ENCODE assay signal across 8 cellular contexts in genomic region chr7:30505174-30505697, GRCh38. TPM values are rescaled to one million over a fixed set of nuclear protein-coding genes. Genes with fewer than 3 reads are reported as not detected.
DNase-seq lines count a peak whose midpoint lies in the region; ATAC-seq, FAIRE-seq and TF ChIP-seq lines count a peak whose summit lies in the region.

No MANE protein-coding gene starts in this region.

- H3K4me2 ChIP-seq in DND-41 (ENCODE audit: insufficient read depth, low read length), result peak overlapping the region; percentile 70
- peak overlapping the region; percentile 88 for H3K4me2 ChIP-seq in HepG2 (ENCODE audit: low read depth, low read length)

- H3K27ac Mint-ChIP-seq in activated naive CD8-positive, alpha-beta T cell treated with anti-CD3 and anti-CD28 coated beads, Interleukin-2, amount 10 ng/mL, durations not matched to agents 7 days and 5 days, result peak overlapping the region; percentile 94

- in situ Hi-C loops in HepG2 (cut with HindIII; ENCODE audit: extremely low pct_ligation_motif_present, low pct_unique_long_range_greater_than_20kb), result no loop called here

- H2AFZ ChIP-seq in DND-41 (ENCODE audit: low read depth, low read length) (peak overlapping the region; percentile 85), HepG2 (ENCODE audit: low read length) (no peak overlapping the region)

- peak overlapping the region; percentile 32 to 93 for H3K4me3 ChIP-seq in DND-41 (ENCODE audit: low read depth in 1 of 2, low read length in 2 of 2)
- peak overlapping the region; percentile 54 to 86 (median 82) for H3K4me3 ChIP-seq in HepG2 (replicated peaks in 1 of 3; ENCODE audit: insufficient read depth in 1 of 3, low read depth in 2 of 3, low read length in 3 of 3)
- peak overlapping the region; percentile 47 to 82 (median 78) for H3K4me3 ChIP-seq in tibial nerve

- H4K20me1 ChIP-seq in DND-41 (ENCODE audit: insufficient read depth, low read length), result peaks cover 9% of the 10 kb centered on the region; the same call in 1 of the 2 replicates
- no peaks in the 10 kb centered on the region for H4K20me1 ChIP-seq in HepG2 (ENCODE audit: insufficient read depth, low read length)

- peaks cover 41% of the 10 kb centered on the region for H3K4me1 ChIP-seq in DND-41 (ENCODE audit: insufficient read depth, low read length)
- peaks cover 40% of the 10 kb centered on the region for H3K4me1 ChIP-seq in HepG2 (ENCODE audit: insufficient read depth, low read length)
- peaks cover 0 to 31% (median 7%) of the 10 kb centered on the region in 4 donors for H3K4me1 ChIP-seq in tibial nerve

- H3K9me3 Mint-ChIP-seq in activated naive CD8-positive, alpha-beta T cell treated with anti-CD3 and anti-CD28 coated beads, Interleukin-2, amount 10 ng/mL, durations not matched to agents 7 days and 5 days, result peaks cover 5% of the 10 kb centered on the region

- no peaks in the 10 kb centered on the region for H3K27me3 ChIP-seq in DND-41 (ENCODE audit: insufficient read depth, low read length, poor library complexity)
- H3K27me3 ChIP-seq in HepG2 (ENCODE audit: control insufficient read depth in 1 of 2, insufficient read depth in 2 of 2, low read length in 2 of 2), result no peaks in the 10 kb centered on the region
- no peaks in the 10 kb centered on the region for H3K27me3 ChIP-seq in tibial nerve

- H3K27me3 Mint-ChIP-seq in activated naive CD8-positive, alpha-beta T cell treated with anti-CD3 and anti-CD28 coated beads, Interleukin-2, amount 10 ng/mL, durations not matched to agents 7 days and 5 days, result no peaks in the 10 kb centered on the region

- POLR2A ChIA-PET in activated naive CD8-positive, alpha-beta T cell treated with anti-CD3 and anti-CD28 coated beads, Interleukin-2, amount 10 ng/mL, durations not matched to agents 7 days and 5 days (lab: Charles Lee), result interaction anchor here (1.2 kb wide), 1 partner anchor 27 kb away, joined by 7 read pairs; the partner anchor contains the start of gene NOD1
- POLR2A ChIA-PET in HepG2 (lab: Yijun Ruan, JAX), result no interaction called here

- no peak for TF ChIP-seq EP300 in HepG2 (IDR thresholded peaks at IDR 0.05; ENCODE audit: low read depth in 2 of 2, low read length in 2 of 2)
- TF ChIP-seq EP300 in HepG2 (CRISPR knock-in tag; IDR thresholded peaks at IDR 0.05; ENCODE audit: borderline replicate concordance), result 0 out of 2 replicates have a peak, but pooled peaks have one; percentile 1
- TF ChIP-seq EP300 in tibial nerve (IDR thresholded peaks at IDR 0.05), result no peak

- peaks cover 18% of the 10 kb centered on the region for H3K36me3 Mint-ChIP-seq in activated naive CD8-positive, alpha-beta T cell treated with anti-CD3 and anti-CD28 coated beads, Interleukin-2, amount 10 ng/mL, durations not matched to agents 7 days and 5 days

- peak; percentile 21 for ATAC-seq in DND-41 (ENCODE audit: insufficient read depth, low read depth)
- ATAC-seq in HG03039 (IDR thresholded peaks at IDR 0.05; ENCODE audit: unreplicated experiment), result peak; percentile 12
- no peak for ATAC-seq in activated naive CD8-positive, alpha-beta T cell treated with anti-CD3 and anti-CD28 coated beads, Interleukin-2, amount 10 ng/mL, durations not matched to agents 7 days and 5 days (ENCODE audit: low read depth)
- peak; percentile 43 for ATAC-seq in HepG2
- no peak for ATAC-seq in HG03442 (IDR thresholded peaks at IDR 0.05; ENCODE audit: unreplicated experiment)
- ATAC-seq in GM18909 (IDR thresholded peaks at IDR 0.05; ENCODE audit: poor library complexity, unreplicated experiment), result no peak

- peak overlapping the region; percentile 92 for H3K9ac ChIP-seq in DND-41 (ENCODE audit: low read depth, low read length)
- H3K9ac ChIP-seq in HepG2 (ENCODE audit: insufficient read depth, low read depth, low read length), result peak overlapping the region; percentile 85

- peak; percentile 17; the same call in 1 of the 2 replicates for TF ChIP-seq RAD21 in HepG2 (CRISPR knock-in tag; IDR thresholded peaks at IDR 0.05)

- no peak for TF ChIP-seq POLR2A in HepG2 (IDR thresholded peaks at IDR 0.05; ENCODE audit: insufficient read depth in 1 of 2, low read depth in 2 of 2, low read length in 2 of 2)
- TF ChIP-seq POLR2A in tibial nerve (IDR thresholded peaks at IDR 0.05), result no peak

- peaks cover 42% of the 10 kb centered on the region for H3K79me2 ChIP-seq in DND-41 (ENCODE audit: insufficient read depth, low read length)
- peaks cover 41% of the 10 kb centered on the region for H3K79me2 ChIP-seq in HepG2 (ENCODE audit: insufficient read depth, low read length)

- peaks cover 38% of the 10 kb centered on the region for H3K4me1 Mint-ChIP-seq in activated naive CD8-positive, alpha-beta T cell treated with anti-CD3 and anti-CD28 coated beads, Interleukin-2, amount 10 ng/mL, durations not matched to agents 7 days and 5 days

- H3K36me3 ChIP-seq in DND-41 (ENCODE audit: insufficient read depth, low read length) (peaks cover 8% of the 10 kb centered on the region), HepG2 (replicated peaks in 1 of 2; ENCODE audit: control insufficient read depth in 1 of 2, insufficient read depth in 2 of 2, low read length in 2 of 2) (no peaks in the 10 kb centered on the region), tibial nerve (no peaks in the 10 kb centered on the region)

- no peak for DNase-seq in DND-41
- no peak for DNase-seq in activated naive CD8-positive, alpha-beta T cell treated with anti-CD3 and anti-CD28 coated beads, Interleukin-2, amount 10 ng/mL, durations not matched to agents 7 days and 5 days
- no peak for DNase-seq in HepG2 (ENCODE audit: low spot score)
- DNase-seq in tibial nerve (ENCODE audit: low spot score in 2 of 2), result no peak
- no peak for DNase-seq in kidney tubule cell (ENCODE audit: low spot score)

- H3K9me3 ChIP-seq in DND-41 (ENCODE audit: insufficient read depth, low read length, severe bottlenecking), result peaks cover 2% of the 10 kb centered on the region
- no peaks in the 10 kb centered on the region for H3K9me3 ChIP-seq in HepG2 (ENCODE audit: low read length)
- no peaks in the 10 kb centered on the region for H3K9me3 ChIP-seq in tibial nerve

- BruUV-seq in HepG2 (replicated peaks; lab: Mats Ljungman, UMichigan), result TSS peak; percentile 95

- CTCF ChIA-PET in HepG2 (lab: Yijun Ruan, JAX; ENCODE audit: low intra/inter-chr PET ratio, low total read pairs), result no interaction called here

- TF ChIP-seq CTCF in DND-41 (IDR thresholded peaks at IDR 0.05; ENCODE audit: borderline replicate concordance, extremely low read depth, low read length, poor library complexity, severe bottlenecking) (no peak), HepG2 (CRISPR knock-in tag; IDR thresholded peaks at IDR 0.05) (peak; percentile 23; the same call in 1 of the 2 replicates), tibial nerve (IDR thresholded peaks at IDR 0.05) (peak in 1 of 5 experiments; percentile 20)

- intact Hi-C loops in HepG2 (cut with micrococcal nuclease; ENCODE audit: unreplicated experiment), result no loop called here

- 4% methylated on average over 8 of the region's 19 CpGs for WGBS in HepG2 (ENCODE audit: low lambda C conversion rate)
- WGBS in tibial nerve, 2 donors, result 14 to 23% methylated on average over 16 to 19 of the region's 19 CpGs

- H3K27ac ChIP-seq in DND-41 (ENCODE audit: low read length), result peak overlapping the region; percentile 79
- peak overlapping the region; percentile 57 for H3K27ac ChIP-seq in HepG2 (ENCODE audit: extremely low read length, insufficient read depth, low read length)
- H3K27ac ChIP-seq in tibial nerve, result peak overlapping the region; percentile 81 to 95 (median 89)

- FAIRE-seq in HepG2 (lab: Jason Lieb, UNC), result no peak

- peak overlapping the region; percentile 92 for H3K4me3 Mint-ChIP-seq in activated naive CD8-positive, alpha-beta T cell treated with anti-CD3 and anti-CD28 coated beads, Interleukin-2, amount 10 ng/mL, durations not matched to agents 7 days and 5 days

RNA-seq across cellular contexts. Expression of gene GGCT, which starts 0.6 kb away (rescaled TPM):
- total RNA-seq in activated naive CD8-positive, alpha-beta T cell treated with anti-CD3 and anti-CD28 coated beads, Interleukin-2, amount 10 ng/mL, durations not matched to agents 7 days and 5 days, result 10 to 100 TPM; 40.2 to 42.7 TPM
- total RNA-seq in HepG2 (2016; rRNA removed; fragmentation: Illumina TruSeq; extraction: Trizol) (78.3 and 100 TPM in 2 replicates), tibial nerve (10 to 100 TPM; 12.2 to 39.6 (median 29.6) TPM)
- total RNA-seq in HepG2 (2016; cell fraction: cytosol; rRNA removed; fragmentation: Illumina TruSeq; extraction: Trizol; ENCODE audit: low read depth), result 39.7 and 45.3 TPM in 2 replicates
- total RNA-seq in HepG2 (2016; cell fraction: insoluble cytoplasmic fraction; rRNA removed; fragmentation: Illumina TruSeq; extraction: Trizol), result 82.1 and 105 TPM in 2 replicates
- total RNA-seq in HepG2 (2016; cell fraction: membrane; rRNA removed; fragmentation: Illumina TruSeq; extraction: Trizol), result 67.8 and 73.9 TPM in 2 replicates
- total RNA-seq in HepG2 (2016; cell fraction: nucleus; rRNA removed; fragmentation: Illumina TruSeq; extraction: Trizol), result 32.3 and 39.6 TPM in 2 replicates
- polyA plus RNA-seq in HepG2 (2011; rRNA removed), result 14.0 and 19.5 TPM in 2 replicates
- polyA plus RNA-seq in HepG2 (2011; cell fraction: cytosol; rRNA removed), result 11.4 and 15.5 TPM in 2 replicates
- 4.5 and 4.6 TPM in 2 replicates for polyA plus RNA-seq in HepG2 (2011; cell fraction: nucleus; rRNA removed)
- polyA plus RNA-seq in HepG2 (2012), result 24.6 and 36.2 TPM in 2 replicates
- polyA plus RNA-seq in HepG2 (2016; cell fraction: cytosol; fragmentation: Illumina TruSeq; extraction: Trizol; ENCODE audit: low read depth), result 46.7 and 63.3 TPM in 2 replicates
- polyA plus RNA-seq in HepG2 (2016; cell fraction: insoluble cytoplasmic fraction; fragmentation: Illumina TruSeq; extraction: Trizol; ENCODE audit: low read depth), result 121 TPM in 2 replicates
- polyA plus RNA-seq in HepG2 (2016; cell fraction: membrane; fragmentation: Illumina TruSeq; extraction: Trizol; ENCODE audit: low read depth), result 69.8 and 73.0 TPM in 2 replicates
- 58.4 and 59.1 TPM in 2 replicates for polyA plus RNA-seq in HepG2 (2016; cell fraction: nucleus; fragmentation: Illumina TruSeq; extraction: Trizol; ENCODE audit: insufficient read depth, low read depth)
- 8.0 and 33.3 TPM in 2 replicates for polyA minus RNA-seq in HepG2 (2011; rRNA and poly(A)+ RNA removed; ENCODE audit: low replicate concordance)
- 5.6 and 6.7 TPM in 2 replicates for polyA minus RNA-seq in HepG2 (2011; cell fraction: cytosol; rRNA and poly(A)+ RNA removed)
- 5.8 and 6.7 TPM in 2 replicates for polyA minus RNA-seq in HepG2 (2011; cell fraction: nucleus; rRNA and poly(A)+ RNA removed)

RNA-seq across cellular contexts. Expression of gene NOD1, which starts 26.7 kb away (rescaled TPM):
- 10 to 100 TPM; 26.8 to 28.2 TPM for total RNA-seq in activated naive CD8-positive, alpha-beta T cell treated with anti-CD3 and anti-CD28 coated beads, Interleukin-2, amount 10 ng/mL, durations not matched to agents 7 days and 5 days
- total RNA-seq in HepG2 (2016; rRNA removed; fragmentation: Illumina TruSeq; extraction: Trizol) (2.9 TPM in 2 replicates), tibial nerve (10 to 100 TPM; 14.9 to 50.4 (median 31.8) TPM)
- total RNA-seq in HepG2 (2016; cell fraction: cytosol; rRNA removed; fragmentation: Illumina TruSeq; extraction: Trizol; ENCODE audit: low read depth), result 1.6 and 1.8 TPM in 2 replicates
- 2.4 and 2.6 TPM in 2 replicates for total RNA-seq in HepG2 (2016; cell fraction: insoluble cytoplasmic fraction; rRNA removed; fragmentation: Illumina TruSeq; extraction: Trizol)
- 1.7 and 3.3 TPM in 2 replicates for total RNA-seq in HepG2 (2016; cell fraction: membrane; rRNA removed; fragmentation: Illumina TruSeq; extraction: Trizol)
- 4.8 and 4.9 TPM in 2 replicates for total RNA-seq in HepG2 (2016; cell fraction: nucleus; rRNA removed; fragmentation: Illumina TruSeq; extraction: Trizol)
- polyA plus RNA-seq in HepG2 (2011; rRNA removed), result 1.7 and 1.9 TPM in 2 replicates
- 1.1 and 1.4 TPM in 2 replicates for polyA plus RNA-seq in HepG2 (2011; cell fraction: cytosol; rRNA removed)
- 4.1 and 4.3 TPM in 2 replicates for polyA plus RNA-seq in HepG2 (2011; cell fraction: nucleus; rRNA removed)
- polyA plus RNA-seq in HepG2 (2012), result 0.91 and 1.1 TPM in 2 replicates
- polyA plus RNA-seq in HepG2 (2016; cell fraction: cytosol; fragmentation: Illumina TruSeq; extraction: Trizol; ENCODE audit: low read depth), result 0.54 and 0.55 TPM in 2 replicates
- 2.1 and 3.1 TPM in 2 replicates for polyA plus RNA-seq in HepG2 (2016; cell fraction: insoluble cytoplasmic fraction; fragmentation: Illumina TruSeq; extraction: Trizol; ENCODE audit: low read depth)
- 1.2 TPM in 2 replicates for polyA plus RNA-seq in HepG2 (2016; cell fraction: membrane; fragmentation: Illumina TruSeq; extraction: Trizol; ENCODE audit: low read depth)
- polyA plus RNA-seq in HepG2 (2016; cell fraction: nucleus; fragmentation: Illumina TruSeq; extraction: Trizol; ENCODE audit: insufficient read depth, low read depth), result 6.7 and 7.0 TPM in 2 replicates
- 4.2 and 9.5 TPM in 2 replicates for polyA minus RNA-seq in HepG2 (2011; rRNA and poly(A)+ RNA removed; ENCODE audit: low replicate concordance)
- polyA minus RNA-seq in HepG2 (2011; cell fraction: cytosol; rRNA and poly(A)+ RNA removed), result 0.97 and 1.1 TPM in 2 replicates
- 4.5 and 5.7 TPM in 2 replicates for polyA minus RNA-seq in HepG2 (2011; cell fraction: nucleus; rRNA and poly(A)+ RNA removed)

Comparison
In these comparisons a context has a peak if more than half of its experiments do, and no peak if none do; other contexts are left out.
1. ATAC-seq: peak in DND-41 (single experiment), HG03039 (single experiment) and HepG2 (single experiment); none in activated naive CD8-positive, alpha-beta T cell treated with anti-CD3 and anti-CD28 coated beads, Interleukin-2, amount 10 ng/mL, durations not matched to agents 7 days and 5 days (single experiment), HG03442 (single experiment) and GM18909 (single experiment).
2. Peak in every context shown above with its lines, with median percentiles within 50 percentile points of each other: H3K27ac ChIP-seq and H3K4me3 ChIP-seq.